In the genomic region with DNA sequence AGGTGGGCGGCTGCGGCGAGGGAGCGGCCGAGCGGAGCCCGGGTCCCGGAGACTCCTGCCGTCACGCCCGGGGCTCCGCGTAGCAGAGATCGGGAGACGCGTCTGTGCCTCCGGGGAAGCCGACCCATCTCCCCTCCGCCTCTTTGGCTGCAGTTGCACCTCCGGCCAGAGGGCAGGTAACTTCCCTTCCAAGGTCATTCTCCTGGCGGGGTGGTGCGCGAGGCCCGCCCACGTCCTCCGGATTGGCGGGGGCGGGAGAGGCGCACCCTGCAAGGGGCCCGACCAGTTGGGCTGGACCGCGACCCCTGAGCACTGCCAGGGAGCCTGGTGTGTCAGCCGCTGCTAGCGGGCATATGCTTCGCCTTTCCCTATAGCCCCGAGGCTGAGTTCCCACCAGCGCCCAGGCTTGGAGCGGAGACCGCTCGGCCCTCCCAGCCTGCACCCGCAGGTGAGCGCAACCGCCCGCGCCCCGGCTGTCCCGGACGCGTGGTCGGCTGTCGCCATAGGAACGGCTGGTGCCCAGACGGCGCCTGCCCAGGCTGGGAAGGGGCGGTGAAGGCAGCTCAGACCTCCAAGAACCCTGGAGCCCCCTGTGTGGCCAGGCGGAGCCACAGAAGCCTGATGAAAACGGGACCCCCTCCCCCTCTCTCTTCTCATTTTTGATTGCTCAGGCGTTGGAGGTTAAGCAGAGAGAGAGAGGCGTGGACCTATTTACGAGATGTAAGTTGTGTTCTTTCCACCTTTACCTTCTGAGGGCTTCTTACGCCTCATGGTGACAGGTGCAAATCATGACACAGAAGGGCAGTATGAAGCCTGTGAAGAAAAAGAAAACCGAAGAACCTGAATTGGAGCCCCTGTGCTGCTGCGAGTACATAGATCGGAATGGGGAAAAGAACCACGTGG, we compare ENCODE assay signal across 8 cellular contexts. TPM values are rescaled to one million over a fixed set of nuclear protein-coding genes. Genes with fewer than 3 reads are reported as not detected.
DNase-seq lines count a peak whose midpoint lies in the region; ATAC-seq and TF ChIP-seq lines count a peak whose summit lies in the region.

No MANE protein-coding gene starts in this region.

- H4K20me1 ChIP-seq in mammary epithelial cell (ENCODE audit: insufficient read depth, low read length) = no peaks in the 10 kb centered on the region

- no peaks in the 10 kb centered on the region for H3K9me3 Mint-ChIP-seq in T-cell

- TF ChIP-seq CTCF in mammary epithelial cell (conservative IDR thresholded peaks at IDR 0.05 in 1 of 2, IDR thresholded peaks at IDR 0.05 in 1 of 2; ENCODE audit: extremely low read depth in 1 of 2, insufficient read depth in 1 of 2, low read depth in 1 of 2, low read length in 2 of 2) = no peak

- H3K9me3 ChIP-seq in HUES6 (ENCODE audit: control insufficient read depth, insufficient read depth, low read depth, low read length) (no peaks in the 10 kb centered on the region), mammary epithelial cell (replicated peaks; ENCODE audit: insufficient read depth, low read length) (no peaks in the 10 kb centered on the region)

- H3K27ac ChIP-seq in HUES6 (ENCODE audit: low read depth, low read length) = no peak overlapping the region
- no peak overlapping the region for H3K27ac ChIP-seq in mammary epithelial cell (ENCODE audit: insufficient read depth, low read depth, low read length)

- H3K4me3 ChIP-seq in HUES6 (ENCODE audit: low read depth, low read length) = peak overlapping the region; percentile 84
- peak overlapping the region; percentile 33 to 73 (median 60) for H3K4me3 ChIP-seq in mammary epithelial cell (replicated peaks in 1 of 3; ENCODE audit: insufficient read depth in 1 of 3, low read depth in 2 of 3, low read length in 3 of 3)

- no TSS peak for BruUV-seq in mammary epithelial cell (replicated peaks; lab: Mats Ljungman, UMichigan)

- POLR2A ChIA-PET in T-cell (lab: Charles Lee) = no interaction called here

- peaks cover 4 to 20% (median 13%) of the 10 kb centered on the region in 3 donors for H3K4me1 Mint-ChIP-seq in T-cell

- peak overlapping the region; percentile 84 for H2AFZ ChIP-seq in mammary epithelial cell (ENCODE audit: low read depth, low read length)

- peak overlapping the region; percentile 97 for H3K4me2 ChIP-seq in mammary epithelial cell (ENCODE audit: insufficient read depth, low read depth, low read length)

- dilution Hi-C loops in mammary epithelial cell (cut with HindIII; ENCODE audit: low sequenced_read_pairs) = no loop called here

- H3K27ac Mint-ChIP-seq in T-cell = peak overlapping the region in 1 of 2 donors; percentile 25

- H3K36me3 ChIP-seq in HUES6 (ENCODE audit: control insufficient read depth, insufficient read depth, low read length) = no peaks in the 10 kb centered on the region
- H3K36me3 ChIP-seq in mammary epithelial cell (ENCODE audit: insufficient read depth, low read length) = no peaks in the 10 kb centered on the region

- in situ Hi-C loops in mammary epithelial cell (cut with MboI; ENCODE audit: low sequenced_read_pairs in 2 of 2) = no loop called here

- peaks cover 4% of the 10 kb centered on the region for H3K36me3 Mint-ChIP-seq in T-cell

- H3K4me3 Mint-ChIP-seq in T-cell = peak overlapping the region; percentile 71 to 75 (median 73)

- DNase-seq in Daoy (ENCODE audit: low read depth) (peak; percentile 44), T-cell (peak in 17 of 34 experiments; percentile 3 to 37 (median 9)), mammary epithelial cell (peak; percentile 6), kidney tubule cell (ENCODE audit: low spot score) (peak; percentile 53), NCI-H187 treated with DMSO at 0.1 percent for 48 hours (lab: John Stamatoyannopoulos, UW) (no peak)
- peak; percentile 10 to 17 for DNase-seq in stimulated activated CD4-positive, alpha-beta T cell treated with anti-CD3 and anti-CD28 coated beads, Interleukin-4, amount 100 ng/mL, for 4 hours

- whole genome bisulfite sequencing in mammary epithelial cell (ENCODE audit: low coverage, missing lambda C conversion rate) = 8% methylated on average over 17 of the region's 65 CpGs

- peaks cover 5 to 10% of the 10 kb centered on the region in 2 donors for H3K27me3 Mint-ChIP-seq in T-cell

- ATAC-seq in GM21526 (IDR thresholded peaks at IDR 0.05; ENCODE audit: low FRiP score, unreplicated experiment) (peak; percentile 49), T-cell (replicated peaks in 1 of 4) (peak; percentile 34 to 51 (median 37))

- H3K79me2 ChIP-seq in mammary epithelial cell (ENCODE audit: insufficient read depth, low read length) = no peaks in the 10 kb centered on the region

- H3K27me3 ChIP-seq in HUES6 (ENCODE audit: control insufficient read depth, insufficient read depth, low read length) (peaks cover 44% of the 10 kb centered on the region), mammary epithelial cell (ENCODE audit: insufficient read depth, low read length) (peaks cover under 1% of the 10 kb centered on the region)

- H3K4me1 ChIP-seq in HUES6 (ENCODE audit: control insufficient read depth, insufficient read depth, low read length) (no peaks in the 10 kb centered on the region), mammary epithelial cell (ENCODE audit: insufficient read depth, low read length) (peaks cover 8% of the 10 kb centered on the region)

- CTCF ChIA-PET in T-cell (lab: Charles Lee) (no interaction called here), mammary epithelial cell (lab: Charles Lee; ENCODE audit: low non-redundant PET) (no interaction called here)

- intact Hi-C loops in mammary epithelial cell (cut with micrococcal nuclease) = no loop called here

- H3K9ac ChIP-seq in HUES6 (ENCODE audit: low read length) (peak overlapping the region; percentile 5), mammary epithelial cell (ENCODE audit: insufficient read depth, low read length) (no peak overlapping the region)

RNA-seq across cellular contexts. Expression of gene ZDHHC23, which starts 0.5 kb away (rescaled TPM):
- total RNA-seq in Daoy (2014; rRNA removed; shearing (Covaris generic)) = 6.0 and 9.2 TPM in 2 replicates
- total RNA-seq in T-cell (1 to 10 TPM; 4.4 to 7.2 (median 5.4) TPM), mammary epithelial cell (1 to 10 TPM; 3.5 to 5.2 TPM)
- 1.5 TPM for polyA plus RNA-seq in mammary epithelial cell
- 2.8 TPM for polyA minus RNA-seq in mammary epithelial cell
